Comparison of ENCODE assay signal across 8 cellular contexts in the genomic region with DNA sequence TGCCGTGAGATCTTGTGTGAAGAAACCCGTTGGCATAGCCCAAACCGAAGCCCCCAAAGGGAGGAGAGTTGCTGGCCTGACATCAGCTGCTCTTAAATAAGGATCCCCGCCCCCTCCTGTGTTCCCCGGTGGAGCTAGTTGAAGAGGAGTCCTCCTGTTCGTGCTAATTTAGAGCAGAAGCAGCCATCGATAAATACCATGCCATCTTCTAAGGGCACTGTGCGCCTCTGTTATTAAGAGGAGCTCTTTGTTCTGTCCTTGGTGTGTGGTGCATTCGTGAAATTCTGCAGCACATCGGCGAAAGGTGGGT. TPM values are rescaled to one million over a fixed set of nuclear protein-coding genes. Genes with fewer than 3 reads are reported as not detected.
DNase-seq lines count a peak whose midpoint lies in the region; ATAC-seq and TF ChIP-seq lines count a peak whose summit lies in the region.

No MANE protein-coding gene starts in this region.

- CTCF ChIA-PET in activated B cell treated with CpG ODN at 0.5 μM for 24 hours (lab: Charles Lee), result interaction anchor here (0.7 to 0.9 kb wide), 3 partner anchors 9 to 92 kb away, joined by 3 to 4 read pairs (median 3); no protein-coding TSS in a partner anchor

- H3K4me3 ChIP-seq in CD4-positive, CD25-positive, alpha-beta regulatory T cell (ENCODE audit: low read depth, low read length), result peak overlapping the region; percentile 86

- peaks cover 22 to 57% (median 45%) of the 10 kb centered on the region in 4 donors for H3K4me1 Mint-ChIP-seq in CD4-positive, CD25-positive, alpha-beta regulatory T cell
- H3K4me1 Mint-ChIP-seq in activated B cell treated with CpG ODN at 0.5 μM for 24 hours, result peaks cover 32% of the 10 kb centered on the region

- H3K27ac ChIP-seq in CD4-positive, CD25-positive, alpha-beta regulatory T cell (ENCODE audit: insufficient read depth, low read length, poor library complexity, severe bottlenecking), result peak overlapping the region; percentile 93
- H3K27ac ChIP-seq in foreskin keratinocyte, result peak overlapping the region; percentile 90

- H3K27me3 ChIP-seq in CD4-positive, CD25-positive, alpha-beta regulatory T cell (ENCODE audit: control insufficient read depth, insufficient read depth, low read length), result no peaks in the 10 kb centered on the region
- H3K27me3 ChIP-seq in foreskin keratinocyte, result no peaks in the 10 kb centered on the region

- H3K36me3 Mint-ChIP-seq in CD4-positive, CD25-positive, alpha-beta regulatory T cell, result peaks cover 17% of the 10 kb centered on the region
- H3K36me3 Mint-ChIP-seq in activated B cell treated with CpG ODN at 0.5 μM for 24 hours (ENCODE audit: low read depth), result peaks cover 5% of the 10 kb centered on the region

- H3K9me3 ChIP-seq in CD4-positive, CD25-positive, alpha-beta regulatory T cell (ENCODE audit: control insufficient read depth in 2 of 2, low read length in 2 of 2), result no peaks in the 10 kb centered on the region

- no peaks in the 10 kb centered on the region for H3K27me3 Mint-ChIP-seq in CD4-positive, CD25-positive, alpha-beta regulatory T cell
- no peaks in the 10 kb centered on the region for H3K27me3 Mint-ChIP-seq in activated B cell treated with CpG ODN at 0.5 μM for 24 hours

- H3K9me3 Mint-ChIP-seq in CD4-positive, CD25-positive, alpha-beta regulatory T cell, result no peaks in the 10 kb centered on the region
- H3K9me3 Mint-ChIP-seq in activated B cell treated with CpG ODN at 0.5 μM for 24 hours, result no peaks in the 10 kb centered on the region

- H3K4me1 ChIP-seq in CD4-positive, CD25-positive, alpha-beta regulatory T cell (ENCODE audit: control insufficient read depth, insufficient read depth, low read length, poor library complexity, severe bottlenecking), result peaks cover 20% of the 10 kb centered on the region
- peaks cover 10% of the 10 kb centered on the region for H3K4me1 ChIP-seq in foreskin keratinocyte

- intact Hi-C loops in activated B cell treated with CpG ODN at 0.5 μM for 24 hours (cut with micrococcal nuclease), result loop anchor here (5.0 to 10.0 kb wide), 3 partner anchors 366 to 1162 kb away; a partner anchor contains a TSS

- peak overlapping the region; percentile 93 to 99 (median 98) for H3K4me3 Mint-ChIP-seq in CD4-positive, CD25-positive, alpha-beta regulatory T cell
- peak overlapping the region; percentile 94 for H3K4me3 Mint-ChIP-seq in activated B cell treated with CpG ODN at 0.5 μM for 24 hours

- POLR2A ChIA-PET in activated B cell treated with CpG ODN at 0.5 μM for 24 hours (lab: Charles Lee), result interaction anchor here (0.6 to 3.2 kb wide), 7 partner anchors 9 to 1208 kb away, joined by 3 to 58 read pairs (median 5); a partner anchor contains a TSS

- H3K36me3 ChIP-seq in CD4-positive, CD25-positive, alpha-beta regulatory T cell (ENCODE audit: control insufficient read depth, insufficient read depth, low read length), result no peaks in the 10 kb centered on the region

- TF ChIP-seq CTCF in activated B cell treated with CpG ODN at 0.5 μM for 24 hours (IDR thresholded peaks at IDR 0.05) (no peak), foreskin keratinocyte (conservative IDR thresholded peaks at IDR 0.05) (no peak), omental fat pad (IDR thresholded peaks at IDR 0.05) (no peak)

- peak in 1 of 3 donors; percentile 22 for DNase-seq in CD4-positive, CD25-positive, alpha-beta regulatory T cell
- DNase-seq in HS-5 (ENCODE audit: low read depth) (peak; percentile 35), activated B cell treated with CpG ODN at 0.5 μM for 24 hours (no peak), foreskin keratinocyte (no peak), omental fat pad (ENCODE audit: low spot score) (peak; percentile 23), NCI-H128 (lab: John Stamatoyannopoulos, UW; ENCODE audit: unreplicated experiment) (no peak)
- no peak for DNase-seq in activated CD4-positive, CD25-positive, alpha-beta regulatory T cell treated with anti-CD3 and anti-CD28 coated beads, Interleukin-2, amount 50 U/mL, for 72 hours

- H3K27ac Mint-ChIP-seq in CD4-positive, CD25-positive, alpha-beta regulatory T cell, result peak overlapping the region in 2 of 3 donors; percentile 95 to 98
- H3K27ac Mint-ChIP-seq in activated B cell treated with CpG ODN at 0.5 μM for 24 hours, result peak overlapping the region; percentile 97

- ATAC-seq in CD4-positive, CD25-positive, alpha-beta regulatory T cell (ENCODE audit: low read depth in 2 of 2), result peak; percentile 1 to 3
- ATAC-seq in GM19351 (IDR thresholded peaks at IDR 0.05; ENCODE audit: unreplicated experiment) (peak; percentile 13), activated B cell treated with CpG ODN at 0.5 μM for 24 hours (ENCODE audit: low read depth) (peak; percentile 2), foreskin keratinocyte (no peak), omental fat pad (ENCODE audit: low FRiP score) (peak; percentile 12)

RNA-seq across cellular contexts. Expression of a gene that starts 0.9 kb away (rescaled TPM):
- 19.7 TPM for total RNA-seq in CD4-positive, CD25-positive, alpha-beta regulatory T cell
- polyA plus RNA-seq in CD4-positive, CD25-positive, alpha-beta regulatory T cell, result 10 to 100 TPM; 24.8 to 32.4 (median 27.5) TPM
- total RNA-seq in activated B cell treated with CpG ODN at 0.5 μM for 24 hours, result 12.2 and 13.4 TPM in 2 replicates
- 35.7 and 37.6 TPM in 2 replicates for total RNA-seq in foreskin keratinocyte
- polyA plus RNA-seq in foreskin keratinocyte, result 19.7 and 24.6 TPM in 2 replicates
- 10 to 100 TPM; 19.3 to 51.7 (median 24.9) TPM for total RNA-seq in omental fat pad

Comparison
In these comparisons a context has a peak if more than half of its experiments do, and no peak if none do; other contexts are left out.
1. DNase-seq: peak in HS-5 (single experiment) and omental fat pad (single experiment); none in activated B cell treated with CpG ODN at 0.5 μM for 24 hours (single experiment), foreskin keratinocyte (0 of 2), NCI-H128 (single experiment) and activated CD4-positive, CD25-positive, alpha-beta regulatory T cell treated with anti-CD3 and anti-CD28 coated beads, Interleukin-2, amount 50 U/mL, for 72 hours (single experiment).